In genomic region chr14:39176263-39177167, GRCh38 we compare ENCODE assay signal across 9 cellular contexts. TPM values are rescaled to one million over a fixed set of nuclear protein-coding genes. Genes with fewer than 3 reads are reported as not detected.
DNase-seq lines count a peak whose midpoint lies in the region; ATAC-seq, FAIRE-seq and TF ChIP-seq lines count a peak whose summit lies in the region.
"Had no signal": no experiment of that assay in that cellular context is flagged by ENCODE, and none has a peak within 500 bp of the region (broad histone marks: within the 10 kb centered on the region; RNA-seq: fewer than 3 reads in every experiment).

No MANE protein-coding gene starts in this region.

- POLR2A ChIA-PET in HEK293 (lab: Yijun Ruan, JAX) (interaction anchor here (1.7 kb wide), 1 partner anchor 9 kb away, joined by 10 read pairs; no protein-coding TSS in a partner anchor), activated B cell treated with CpG ODN at 0.5 μM for 24 hours (lab: Charles Lee) (interaction anchor here (0.7 to 1.8 kb wide), 2 partner anchors 96 to 255 kb away, joined by 4 to 35 read pairs; partner anchors contain the start of gene FBXO33)

- H3K27me3 ChIP-seq in skeletal muscle tissue (ENCODE audit: control insufficient read depth in 3 of 3, insufficient read depth in 3 of 3, low read length in 3 of 3), result no peaks in the 10 kb centered on the region

- H3K27ac ChIP-seq in HEK293 (ENCODE audit: extremely low read depth, low read depth, low read length) (peak overlapping the region; percentile 92; the same call in 1 of the 2 replicates), skeletal muscle tissue (ENCODE audit: low read depth, low read length) (no peak overlapping the region)

- ATAC-seq in activated B cell treated with CpG ODN at 0.5 μM for 24 hours (ENCODE audit: low read depth), result no peak
- no peak for ATAC-seq in GM19452 (IDR thresholded peaks at IDR 0.05; ENCODE audit: unreplicated experiment)
- ATAC-seq in GM18870 (IDR thresholded peaks at IDR 0.05; ENCODE audit: unreplicated experiment), result no peak

- DNase-seq in activated B cell treated with CpG ODN at 0.5 μM for 24 hours, result no peak
- DNase-seq in glutamatergic neuron, result no peak
- DNase-seq in D721Med (ENCODE audit: insufficient read length, low spot score), result no peak
- DNase-seq in 8988T, result no peak
- DNase-seq: NCI-H226 had no signal

- peaks cover 34% of the 10 kb centered on the region for H3K36me3 Mint-ChIP-seq in activated B cell treated with CpG ODN at 0.5 μM for 24 hours (ENCODE audit: low read depth)
- no peaks in the 10 kb centered on the region for H3K36me3 Mint-ChIP-seq in glutamatergic neuron (ENCODE audit: unreplicated experiment)

- CTCF ChIA-PET in HEK293 (lab: Yijun Ruan, JAX), result no interaction called here
- CTCF ChIA-PET in activated B cell treated with CpG ODN at 0.5 μM for 24 hours (lab: Charles Lee), result no interaction called here

- H3K4me3 Mint-ChIP-seq in activated B cell treated with CpG ODN at 0.5 μM for 24 hours (peak overlapping the region; percentile 99), glutamatergic neuron (ENCODE audit: unreplicated experiment) (peak overlapping the region; percentile 100)

- H3K9me3 ChIP-seq in HEK293 (ENCODE audit: control insufficient read depth, insufficient read depth, low read depth, low read length) (no peaks in the 10 kb centered on the region), skeletal muscle tissue (ENCODE audit: control insufficient read depth in 3 of 3, low read length in 3 of 3) (no peaks in the 10 kb centered on the region)

- peaks cover 53 to 59% of the 10 kb centered on the region in 2 experiments for H3K36me3 ChIP-seq in HEK293 (ENCODE audit: control insufficient read depth in 2 of 2, insufficient read depth in 1 of 2, low read length in 2 of 2)
- H3K36me3 ChIP-seq in skeletal muscle tissue (ENCODE audit: control insufficient read depth in 3 of 3, insufficient read depth in 3 of 3, low read length in 3 of 3), result peaks cover 37 to 48% (median 45%) of the 10 kb centered on the region in 3 donors

- H3K4me1 Mint-ChIP-seq in activated B cell treated with CpG ODN at 0.5 μM for 24 hours (peaks cover 38% of the 10 kb centered on the region), glutamatergic neuron (ENCODE audit: low read depth, unreplicated experiment) (no peaks in the 10 kb centered on the region)

- intact Hi-C loops in activated B cell treated with CpG ODN at 0.5 μM for 24 hours (cut with micrococcal nuclease), result no loop called here

- H3K4me3 ChIP-seq in HEK293 (ENCODE audit: low read depth, low read length) (peak overlapping the region; percentile 93), skeletal muscle tissue (ENCODE audit: low read length in 3 of 3) (peak overlapping the region; percentile 89 to 98 (median 98))

- FAIRE-seq in D721Med (lab: Jason Lieb, UNC), result no peak

- peak overlapping the region; percentile 4 to 99 (median 97) for H3K9ac ChIP-seq in skeletal muscle tissue (ENCODE audit: low read depth in 1 of 3, low read length in 3 of 3)

- H3K9me3 Mint-ChIP-seq in activated B cell treated with CpG ODN at 0.5 μM for 24 hours (no peaks in the 10 kb centered on the region), glutamatergic neuron (ENCODE audit: unreplicated experiment) (peaks cover 12% of the 10 kb centered on the region)

- H3K27me3 Mint-ChIP-seq in activated B cell treated with CpG ODN at 0.5 μM for 24 hours (no peaks in the 10 kb centered on the region), glutamatergic neuron (ENCODE audit: unreplicated experiment) (peaks cover 2% of the 10 kb centered on the region)

- H3K27ac Mint-ChIP-seq in activated B cell treated with CpG ODN at 0.5 μM for 24 hours (peak overlapping the region; percentile 99), glutamatergic neuron (ENCODE audit: unreplicated experiment) (peak overlapping the region; percentile 99)

- H3K4me1 ChIP-seq in HEK293 (ENCODE audit: control insufficient read depth, insufficient read depth, low read length), result no peaks in the 10 kb centered on the region
- H3K4me1 ChIP-seq in skeletal muscle tissue (ENCODE audit: control insufficient read depth in 3 of 3, insufficient read depth in 3 of 3, low read length in 3 of 3), result peaks cover 11 to 17% (median 15%) of the 10 kb centered on the region in 3 donors

- no peak for TF ChIP-seq CTCF in HEK293 (tag by site-specific recombination; IDR thresholded peaks at IDR 0.05)
- no peak for TF ChIP-seq CTCF in activated B cell treated with CpG ODN at 0.5 μM for 24 hours (IDR thresholded peaks at IDR 0.05)
- no peak for TF ChIP-seq CTCF in glutamatergic neuron (IDR thresholded peaks at IDR 0.05; ENCODE audit: partially characterized antibody, unreplicated experiment)
- no peak for TF ChIP-seq CTCF in D721Med (IDR thresholded peaks at IDR 0.05; ENCODE audit: insufficient read depth, missing control alignments)

TF ChIP-seq in HEK293, 187 proteins besides CTCF, POLR2A, EP300 and RAD21:
- TF ChIP-seq ZNF274 (IDR thresholded peaks at IDR 0.05; ENCODE audit: low read length) (no peak), ZNF274 (tag by site-specific recombination; IDR thresholded peaks at IDR 0.05; ENCODE audit: borderline replicate concordance) (no peak), KLF1 (tag by site-specific recombination; IDR thresholded peaks at IDR 0.05) (no peak), ZNF704 (tag by site-specific recombination; IDR thresholded peaks at IDR 0.05) (no peak), ZBTB6 (tag by site-specific recombination; IDR thresholded peaks at IDR 0.05) (no peak)

RNA-seq across cellular contexts. Expression of gene PNN, which starts 1.5 kb away (rescaled TPM):
- total RNA-seq in activated B cell treated with CpG ODN at 0.5 μM for 24 hours (102 and 109 TPM in 2 replicates), glutamatergic neuron (ENCODE audit: unreplicated experiment) (102 TPM), skeletal muscle tissue (20.4 TPM)

RNA-seq across cellular contexts. Expression of gene TRAPPC6B, which starts 6.4 kb away (rescaled TPM):
- 19.8 and 21.6 TPM in 2 replicates for total RNA-seq in activated B cell treated with CpG ODN at 0.5 μM for 24 hours
- total RNA-seq in glutamatergic neuron (ENCODE audit: unreplicated experiment), result 47.4 TPM
- total RNA-seq in skeletal muscle tissue, result 18.3 TPM

RNA-seq across cellular contexts. Expression of gene MIA2, which starts 57.2 kb away (rescaled TPM):
- total RNA-seq in activated B cell treated with CpG ODN at 0.5 μM for 24 hours (22.6 and 27.1 TPM in 2 replicates), glutamatergic neuron (ENCODE audit: unreplicated experiment) (9.7 TPM), skeletal muscle tissue (15.7 TPM)
